Comparison of ENCODE assay signal across 8 cellular contexts in genomic region chr1:34162852-34163766, GRCh38. TPM values are rescaled to one million over a fixed set of nuclear protein-coding genes. Genes with fewer than 3 reads are reported as not detected.
DNase-seq lines count a peak whose midpoint lies in the region; ATAC-seq and TF ChIP-seq lines count a peak whose summit lies in the region.

No MANE protein-coding gene starts in this region.

- H3K4me3 Mint-ChIP-seq in activated B cell treated with CpG ODN at 0.5 μM for 24 hours = peak overlapping the region; percentile 44
- peak overlapping the region in 9 of 10 donors; percentile 7 to 76 (median 37) for H3K4me3 Mint-ChIP-seq in naive thymus-derived CD8-positive, alpha-beta T cell

- CTCF ChIA-PET in activated B cell treated with CpG ODN at 0.5 μM for 24 hours (lab: Charles Lee) = interaction anchor here (1.7 kb wide), 1 partner anchor 530 kb away, joined by 5 read pairs; no protein-coding TSS in a partner anchor

- POLR2A ChIA-PET in activated B cell treated with CpG ODN at 0.5 μM for 24 hours (lab: Charles Lee) = no interaction called here
- POLR2A ChIA-PET in naive thymus-derived CD8-positive, alpha-beta T cell (lab: Charles Lee) = no interaction called here

- H3K27me3 Mint-ChIP-seq in activated B cell treated with CpG ODN at 0.5 μM for 24 hours = peaks cover 60% of the 10 kb centered on the region
- H3K27me3 Mint-ChIP-seq in naive thymus-derived CD8-positive, alpha-beta T cell = peaks cover 24 to 84% (median 62%) of the 10 kb centered on the region in 5 donors

- H3K27ac ChIP-seq in KMS-11 = no peak overlapping the region
- no peak overlapping the region for H3K27ac ChIP-seq in vagina

- TF ChIP-seq CTCF in KMS-11 (conservative IDR thresholded peaks at IDR 0.05; ENCODE audit: low read depth, low read length) = peak; percentile 64
- no peak for TF ChIP-seq CTCF in activated B cell treated with CpG ODN at 0.5 μM for 24 hours (IDR thresholded peaks at IDR 0.05)
- peak; percentile 89 for TF ChIP-seq CTCF in fibroblast of the aortic adventitia (IDR thresholded peaks at IDR 0.05; ENCODE audit: insufficient read depth, low read length)
- TF ChIP-seq CTCF in vagina (IDR thresholded peaks at IDR 0.05) = peak; percentile 5 to 28 (median 8)

- H3K4me1 ChIP-seq in KMS-11 (ENCODE audit: low read depth, poor library complexity, severe bottlenecking) = no peaks in the 10 kb centered on the region
- peaks cover 33% of the 10 kb centered on the region for H3K4me1 ChIP-seq in vagina

- TF ChIP-seq POLR2A in vagina (IDR thresholded peaks at IDR 0.05) = no peak

- peaks cover 16% of the 10 kb centered on the region for H3K4me1 Mint-ChIP-seq in activated B cell treated with CpG ODN at 0.5 μM for 24 hours
- H3K4me1 Mint-ChIP-seq in naive thymus-derived CD8-positive, alpha-beta T cell = peaks cover 6 to 17% (median 8%) of the 10 kb centered on the region in 4 donors

- H3K27me3 ChIP-seq in KMS-11 (ENCODE audit: insufficient read depth, low read depth) = peaks cover 12% of the 10 kb centered on the region; the same call in 1 of the 2 replicates
- H3K27me3 ChIP-seq in vagina = peaks cover 8% of the 10 kb centered on the region

- H3K36me3 ChIP-seq in KMS-11 (ENCODE audit: insufficient read depth) = no peaks in the 10 kb centered on the region
- no peaks in the 10 kb centered on the region for H3K36me3 ChIP-seq in vagina

- H3K4me3 ChIP-seq in KMS-11 (IDR thresholded peaks at IDR 0.05; ENCODE audit: insufficient read depth, low read depth, low read length) (no peak overlapping the region), fibroblast of the aortic adventitia (ENCODE audit: low read depth, low read length) (peak overlapping the region; percentile 71), vagina (peak overlapping the region; percentile 34 to 35)

- H3K4me2 ChIP-seq in KMS-11 = peak overlapping the region; percentile 81

- H3K9me3 Mint-ChIP-seq in activated B cell treated with CpG ODN at 0.5 μM for 24 hours = no peaks in the 10 kb centered on the region
- H3K9me3 Mint-ChIP-seq in naive thymus-derived CD8-positive, alpha-beta T cell = peaks cover 0 to 3% (median 0%) of the 10 kb centered on the region in 9 donors

- H3K9ac ChIP-seq in KMS-11 = peak overlapping the region; percentile 17; the same call in 1 of the 2 replicates

- peak; percentile 60 for ATAC-seq in GM19023 (IDR thresholded peaks at IDR 0.05; ENCODE audit: unreplicated experiment)
- no peak for ATAC-seq in activated B cell treated with CpG ODN at 0.5 μM for 24 hours (ENCODE audit: low read depth)
- no peak for ATAC-seq in naive thymus-derived CD8-positive, alpha-beta T cell
- no peak for ATAC-seq in GM18520 (IDR thresholded peaks at IDR 0.05; ENCODE audit: unreplicated experiment)

- H4K20me1 ChIP-seq in KMS-11 (ENCODE audit: insufficient read depth) = no peaks in the 10 kb centered on the region

- DNase-seq in CD1c-positive myeloid dendritic cell (ENCODE audit: extremely low spot score) (peak; percentile 37), activated B cell treated with CpG ODN at 0.5 μM for 24 hours (no peak), fibroblast of the aortic adventitia (ENCODE audit: low read depth) (peak; percentile 92), vagina (ENCODE audit: extremely low spot score in 2 of 2) (no peak)
- no peak for DNase-seq in naive thymus-derived CD8-positive, alpha-beta T cell

- H2AFZ ChIP-seq in KMS-11 (ENCODE audit: low read depth) = peak overlapping the region; percentile 86

- H3K36me3 Mint-ChIP-seq in activated B cell treated with CpG ODN at 0.5 μM for 24 hours (ENCODE audit: low read depth) = no peaks in the 10 kb centered on the region
- no peaks in the 10 kb centered on the region for H3K36me3 Mint-ChIP-seq in naive thymus-derived CD8-positive, alpha-beta T cell

- no peaks in the 10 kb centered on the region for H3K9me3 ChIP-seq in vagina

- intact Hi-C loops in activated B cell treated with CpG ODN at 0.5 μM for 24 hours (cut with micrococcal nuclease) (loop anchor here (5.0 kb wide), 1 partner anchor 531 kb away; no protein-coding TSS in a partner anchor), vagina (cut with DNase I) (no loop called here)

- no peak overlapping the region for H3K27ac Mint-ChIP-seq in activated B cell treated with CpG ODN at 0.5 μM for 24 hours
- no peak overlapping the region for H3K27ac Mint-ChIP-seq in naive thymus-derived CD8-positive, alpha-beta T cell

- H3K79me2 ChIP-seq in KMS-11 (ENCODE audit: insufficient read depth, low read depth) = no peaks in the 10 kb centered on the region

RNA-seq across cellular contexts. Expression of gene CSMD2, which starts 1.9 kb away (rescaled TPM):
- total RNA-seq in activated B cell treated with CpG ODN at 0.5 μM for 24 hours (not detected in 2 replicates), fibroblast of the aortic adventitia (ENCODE audit: low replicate concordance) (0.82 and 6.6 TPM in 2 replicates), vagina (0.25 TPM)
- total RNA-seq in naive thymus-derived CD8-positive, alpha-beta T cell = not detected
- polyA plus RNA-seq in naive thymus-derived CD8-positive, alpha-beta T cell = not detected

RNA-seq across cellular contexts. Expression of gene C1orf94, which starts 13.6 kb away (rescaled TPM):
- not detected in 2 replicates for total RNA-seq in activated B cell treated with CpG ODN at 0.5 μM for 24 hours
- not detected in 2 replicates for total RNA-seq in fibroblast of the aortic adventitia (ENCODE audit: low replicate concordance)
- not detected for total RNA-seq in naive thymus-derived CD8-positive, alpha-beta T cell
- polyA plus RNA-seq in naive thymus-derived CD8-positive, alpha-beta T cell = not detected
- total RNA-seq in vagina = not detected

Comparison
In these comparisons a context has a peak if more than half of its experiments do, and no peak if none do; other contexts are left out.
1. DNase-seq: peak in CD1c-positive myeloid dendritic cell (single experiment) and fibroblast of the aortic adventitia (single experiment); none in activated B cell treated with CpG ODN at 0.5 μM for 24 hours (single experiment), naive thymus-derived CD8-positive, alpha-beta T cell (0 of 10) and vagina (0 of 2).